ENCODE assay signal across 11 cellular contexts in the genomic region with DNA sequence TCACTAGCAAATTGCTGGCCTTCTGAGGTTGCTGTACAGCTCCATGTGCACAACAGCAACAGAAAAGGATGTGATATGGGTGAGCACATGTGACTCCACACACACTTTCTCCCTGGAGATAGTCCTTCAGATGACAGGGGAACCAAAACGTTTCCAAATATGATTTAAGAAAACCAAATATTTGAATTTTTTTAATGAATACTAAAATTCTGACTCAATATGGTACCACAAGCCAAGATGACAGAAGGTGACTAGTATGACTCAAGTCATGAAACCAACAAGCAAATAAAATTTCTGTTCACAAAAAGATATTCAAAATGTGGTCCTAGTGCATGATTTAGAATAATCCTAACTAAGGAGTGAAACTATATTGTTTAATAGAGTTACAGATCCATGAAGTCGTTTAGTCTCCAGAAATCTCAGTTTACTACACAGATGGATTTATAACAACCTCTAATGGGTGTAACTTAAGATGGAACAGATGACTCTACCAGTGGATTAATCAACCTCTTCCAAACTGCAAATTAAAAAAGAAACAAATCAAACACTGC.
DNase-seq lines count a peak whose midpoint lies in the region; ATAC-seq and TF ChIP-seq lines count a peak whose summit lies in the region.
"Had no signal": no experiment of that assay in that cellular context is flagged by ENCODE, and none has a peak within 500 bp of the region (broad histone marks: within the 10 kb centered on the region; RNA-seq: fewer than 3 reads in every experiment).

No MANE protein-coding gene starts in this region.

- H2BK12ac ChIP-seq in trophoblast cell (ENCODE audit: low read length), result no peak overlapping the region

- no peak for TF ChIP-seq CTCF in GM12864 (IDR thresholded peaks at IDR 0.05; ENCODE audit: low read depth, low read length, missing control alignments)
- TF ChIP-seq CTCF in thyroid gland (IDR thresholded peaks at IDR 0.05), result no peak

- H3K9ac ChIP-seq in trophoblast cell (ENCODE audit: low read length), result no peak overlapping the region

- H2AK5ac ChIP-seq in trophoblast cell (ENCODE audit: low read length), result no peak overlapping the region

- no peak overlapping the region for H3K4me3 ChIP-seq in GM12864 (ENCODE audit: low read depth, low read length)
- no peak overlapping the region for H3K4me3 ChIP-seq in trophoblast cell (ENCODE audit: low read depth, low read length)
- H3K4me3 ChIP-seq in thyroid gland (replicated peaks in 1 of 3), result no peak overlapping the region
- H3K4me3 ChIP-seq: skin epidermis had no signal

- H2AFZ ChIP-seq in trophoblast cell (ENCODE audit: insufficient read depth, low read length, poor library complexity), result no peak overlapping the region

- H3K27me3 ChIP-seq in trophoblast cell (ENCODE audit: insufficient read depth, low read length) (no peaks in the 10 kb centered on the region), thyroid gland (no peaks in the 10 kb centered on the region)

- no peak overlapping the region for H3K23ac ChIP-seq in trophoblast cell (ENCODE audit: low read length)

- no peak overlapping the region for H3K14ac ChIP-seq in trophoblast cell (ENCODE audit: low read length)

- ATAC-seq in GM19043 (IDR thresholded peaks at IDR 0.05; ENCODE audit: low read depth, unreplicated experiment), result peak; percentile 92
- peak; percentile 97 for ATAC-seq in HG02870 (IDR thresholded peaks at IDR 0.05; ENCODE audit: unreplicated experiment)

- no peak overlapping the region for H4K8ac ChIP-seq in trophoblast cell (ENCODE audit: low read depth, low read length)

- H3K27ac ChIP-seq in trophoblast cell (ENCODE audit: low read depth, low read length) (no peak overlapping the region), thyroid gland (peak overlapping the region in 1 of 3 donors; percentile 30)

- no peak overlapping the region for H2BK5ac ChIP-seq in trophoblast cell (ENCODE audit: low read depth, low read length, poor library complexity)

- peaks cover 13% of the 10 kb centered on the region for H3K79me1 ChIP-seq in trophoblast cell (ENCODE audit: low read length)

- no peak overlapping the region for H4K91ac ChIP-seq in trophoblast cell (ENCODE audit: low read depth, low read length)

- H3K4ac ChIP-seq in trophoblast cell (ENCODE audit: low read depth, low read length), result no peak overlapping the region

- peaks cover 4 to 5% of the 10 kb centered on the region in 2 experiments for H3K4me1 ChIP-seq in trophoblast cell (ENCODE audit: control insufficient read depth in 1 of 2, insufficient read depth in 2 of 2, low read length in 2 of 2)
- no peaks in the 10 kb centered on the region for H3K4me1 ChIP-seq in thyroid gland

- intact Hi-C loops in thyroid gland (cut with DNase I), result no loop called here

- no CpG with 5 or more reads among the region's 2 CpGs for WGBS in trophoblast cell (ENCODE audit: extremely low coverage, insufficient coverage, insufficient read length)
- WGBS in thyroid gland, 2 donors, result 54 to 70% methylated on average over 2 of the region's 2 CpGs

- H4K12ac ChIP-seq in trophoblast cell (ENCODE audit: low read depth, low read length), result no peak overlapping the region

- H3K79me2 ChIP-seq in trophoblast cell (ENCODE audit: control insufficient read depth, insufficient read depth, low read length, poor library complexity), result no peaks in the 10 kb centered on the region

- no peak overlapping the region for H3K4me2 ChIP-seq in trophoblast cell (ENCODE audit: low read length)

- DNase-seq in GM12864 (ENCODE audit: low read depth) (peak; percentile 72), trophoblast cell (no peak), thyroid gland (no peak), hepatic stellate cell (ENCODE audit: low spot score) (no peak)
- peak; percentile 20 for DNase-seq in activated T-cell treated with anti-CD3 and anti-CD28 coated beads, Interleukin-2, amount 50 U/mL, for 48 hours
- no peak for DNase-seq in central memory CD4-positive, alpha-beta T cell
- DNase-seq: kidney glomerular epithelial cell, NCI-H187 had no signal

- TF ChIP-seq POLR2A in thyroid gland (IDR thresholded peaks at IDR 0.05), result no peak

- no peak overlapping the region for H2BK120ac ChIP-seq in trophoblast cell (ENCODE audit: insufficient read depth, low read length, poor library complexity)

- H3K9me3 ChIP-seq in trophoblast cell (ENCODE audit: insufficient read depth, low read depth, low read length) (no peaks in the 10 kb centered on the region), thyroid gland (no peaks in the 10 kb centered on the region)

- no peak overlapping the region for H3K18ac ChIP-seq in trophoblast cell (ENCODE audit: low read length)

- H3K36me3 ChIP-seq in trophoblast cell (ENCODE audit: control insufficient read depth in 1 of 2, insufficient read depth in 2 of 2, low read length in 2 of 2), result no peaks in the 10 kb centered on the region
- H3K36me3 ChIP-seq in thyroid gland, result no peaks in the 10 kb centered on the region

Comparison
In these comparisons a context has a peak if more than half of its experiments do, and no peak if none do; other contexts are left out.
1. DNase-seq: peak in GM12864 (single experiment) and activated T-cell treated with anti-CD3 and anti-CD28 coated beads, Interleukin-2, amount 50 U/mL, for 48 hours (2 of 2); none in trophoblast cell (0 of 2), central memory CD4-positive, alpha-beta T cell (single experiment), thyroid gland (0 of 2) and hepatic stellate cell (single experiment).